In the genomic region with DNA sequence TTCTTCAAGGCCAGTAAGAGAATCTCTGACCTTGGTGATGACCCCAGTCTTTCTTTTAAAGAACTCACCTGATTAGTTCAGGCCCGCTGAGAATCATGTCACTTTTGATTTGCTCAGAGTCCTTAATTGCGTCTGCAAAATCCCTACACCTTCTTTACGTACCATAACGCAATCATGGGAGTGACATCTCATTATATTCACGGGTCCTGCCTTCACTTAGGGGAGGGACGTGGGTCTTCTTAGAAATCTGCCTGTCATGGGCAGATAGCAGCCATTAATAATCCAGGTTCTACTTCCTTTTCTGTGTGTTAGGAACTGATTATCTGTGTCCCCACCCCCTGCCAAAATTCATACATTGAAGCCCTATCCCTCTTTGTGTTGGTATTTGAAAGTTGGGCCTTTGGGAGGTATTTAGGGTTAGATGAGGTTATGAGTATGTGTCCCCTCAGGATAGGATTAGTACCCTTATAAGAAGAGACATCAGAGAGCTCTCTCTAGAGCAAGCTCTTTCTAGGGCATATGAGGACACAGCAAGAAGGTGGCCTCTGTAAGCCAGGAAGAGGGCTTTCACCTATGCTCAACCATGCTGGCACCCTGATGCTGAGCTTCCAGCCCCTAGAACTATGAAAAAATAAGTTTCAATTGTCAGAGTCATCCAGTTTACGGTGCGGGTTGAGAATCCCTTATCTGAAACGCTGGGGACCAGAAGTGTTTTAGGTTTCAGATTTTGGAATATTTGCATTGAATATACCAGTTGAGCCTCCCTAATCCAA, we compare ENCODE assay signal across 19 cellular contexts. TPM values are rescaled to one million over a fixed set of nuclear protein-coding genes. Genes with fewer than 3 reads are reported as not detected.
DNase-seq lines count a peak whose midpoint lies in the region; ATAC-seq, FAIRE-seq and TF ChIP-seq lines count a peak whose summit lies in the region.
"Had no signal": no experiment of that assay in that cellular context is flagged by ENCODE, and none has a peak within 500 bp of the region (broad histone marks: within the 10 kb centered on the region; RNA-seq: fewer than 3 reads in every experiment).

No MANE protein-coding gene starts in this region.

- H3K36me3 ChIP-seq in astrocyte (ENCODE audit: insufficient read depth, low read length) = peaks cover 15% of the 10 kb centered on the region
- H3K36me3 ChIP-seq in PC-3 (ENCODE audit: low read depth, low read length) = peaks cover 19% of the 10 kb centered on the region

- no peak for ATAC-seq in stimulated activated effector memory CD8-positive, alpha-beta T cell treated with anti-CD3 and anti-CD28 coated beads, Interleukin-12 subunit alpha, Interleukin-12 subunit beta, amount 100 ng/mL, for 72 hours
- ATAC-seq in PC-3 = no peak
- ATAC-seq in stimulated activated naive CD8-positive, alpha-beta T cell treated with anti-CD3 and anti-CD28 coated beads, Interleukin-15, amount 100 ng/mL, for 72 hours = no peak

- intact Hi-C loops in PC-3 (cut with micrococcal nuclease) = no loop called here

- H3K27me3 Mint-ChIP-seq in activated naive CD8-positive, alpha-beta T cell = no peaks in the 10 kb centered on the region
- H3K27me3 Mint-ChIP-seq in activated naive CD8-positive, alpha-beta T cell treated with anti-CD3 and anti-CD28 coated beads for 36 hours = no peaks in the 10 kb centered on the region
- no peaks in the 10 kb centered on the region for H3K27me3 Mint-ChIP-seq in astrocyte (ENCODE audit: low read depth, unreplicated experiment)
- H3K27me3 Mint-ChIP-seq in stimulated activated naive CD8-positive, alpha-beta T cell treated with anti-CD3 and anti-CD28 coated beads, Interleukin-15, amount 100 ng/mL, for 72 hours = no peaks in the 10 kb centered on the region

- H3K36me3 Mint-ChIP-seq in activated naive CD8-positive, alpha-beta T cell = peaks cover 33% of the 10 kb centered on the region
- H3K36me3 Mint-ChIP-seq in activated naive CD8-positive, alpha-beta T cell treated with anti-CD3 and anti-CD28 coated beads for 36 hours = peaks cover 65% of the 10 kb centered on the region
- peaks cover 18% of the 10 kb centered on the region for H3K36me3 Mint-ChIP-seq in astrocyte (ENCODE audit: low read depth, unreplicated experiment)
- peaks cover 99% of the 10 kb centered on the region for H3K36me3 Mint-ChIP-seq in stimulated activated effector memory CD8-positive, alpha-beta T cell treated with anti-CD3 and anti-CD28 coated beads, Interleukin-12 subunit alpha, Interleukin-12 subunit beta, amount 100 ng/mL, for 72 hours

- H3K4me3 ChIP-seq in astrocyte (ENCODE audit: insufficient read depth, low read depth, low read length) = no peak overlapping the region
- H3K4me3 ChIP-seq in PC-3 (ENCODE audit: low read length) = no peak overlapping the region
- H3K4me3 ChIP-seq: SJSA1 had no signal

- no peaks in the 10 kb centered on the region for H3K9me2 ChIP-seq in PC-3 (replicated peaks; ENCODE audit: low read length)

- H3K9me3 Mint-ChIP-seq in activated naive CD8-positive, alpha-beta T cell (ENCODE audit: low read depth) = no peaks in the 10 kb centered on the region
- no peaks in the 10 kb centered on the region for H3K9me3 Mint-ChIP-seq in activated naive CD8-positive, alpha-beta T cell treated with anti-CD3 and anti-CD28 coated beads for 36 hours
- H3K9me3 Mint-ChIP-seq in astrocyte (ENCODE audit: unreplicated experiment) = no peaks in the 10 kb centered on the region
- no peaks in the 10 kb centered on the region for H3K9me3 Mint-ChIP-seq in stimulated activated effector memory CD8-positive, alpha-beta T cell treated with anti-CD3 and anti-CD28 coated beads, Interleukin-12 subunit alpha, Interleukin-12 subunit beta, amount 100 ng/mL, for 72 hours
- no peaks in the 10 kb centered on the region for H3K9me3 Mint-ChIP-seq in stimulated activated naive CD8-positive, alpha-beta T cell treated with anti-CD3 and anti-CD28 coated beads, Interleukin-15, amount 100 ng/mL, for 72 hours

- H3K4me1 ChIP-seq in astrocyte (ENCODE audit: insufficient read depth, low read length) = no peaks in the 10 kb centered on the region
- peaks cover 13% of the 10 kb centered on the region for H3K4me1 ChIP-seq in PC-3 (ENCODE audit: insufficient read depth, low read length)
- H3K4me1 ChIP-seq: SJSA1 had no signal

- POLR2A ChIA-PET in PC-3 (lab: Charles Lee; ENCODE audit: unreplicated experiment) = no interaction called here

- peak overlapping the region; percentile 17 for H3K27ac Mint-ChIP-seq in activated naive CD8-positive, alpha-beta T cell
- no peak overlapping the region for H3K27ac Mint-ChIP-seq in activated naive CD8-positive, alpha-beta T cell treated with anti-CD3 and anti-CD28 coated beads for 36 hours
- peak overlapping the region; percentile 35 for H3K27ac Mint-ChIP-seq in astrocyte (ENCODE audit: unreplicated experiment)
- peak overlapping the region; percentile 20 for H3K27ac Mint-ChIP-seq in stimulated activated effector memory CD8-positive, alpha-beta T cell treated with anti-CD3 and anti-CD28 coated beads, Interleukin-12 subunit alpha, Interleukin-12 subunit beta, amount 100 ng/mL, for 72 hours
- no peak overlapping the region for H3K27ac Mint-ChIP-seq in stimulated activated naive CD8-positive, alpha-beta T cell treated with anti-CD3 and anti-CD28 coated beads, Interleukin-15, amount 100 ng/mL, for 72 hours

- no peak for DNase-seq in activated naive CD8-positive, alpha-beta T cell treated with anti-CD3 and anti-CD28 coated beads for 36 hours
- DNase-seq in OCI-M1 (lab: John Stamatoyannopoulos, UW) (peak; percentile 94), astrocyte (ENCODE audit: low read depth) (no peak), SHP77 treated with DMSO at 0.1 percent for 48 hours (lab: John Stamatoyannopoulos, UW) (no peak), PC-3 (no peak)
- no peak for DNase-seq in stimulated activated effector memory CD8-positive, alpha-beta T cell treated with anti-CD3 and anti-CD28 coated beads, Interleukin-12 subunit alpha, Interleukin-12 subunit beta, amount 100 ng/mL, for 72 hours (ENCODE audit: low spot score in 2 of 2)
- no peak for DNase-seq in stimulated activated naive CD8-positive, alpha-beta T cell treated with anti-CD3 and anti-CD28 coated beads, Interleukin-15, amount 100 ng/mL, for 72 hours
- DNase-seq: ACHN, COR-L47, DMS 273 treated with DMSO at 0.1 percent for 48 hours, DND-41, H7, NCI-H1417 treated with DMSO at 0.1 percent for 48 hours, NCI-H1930, NCI-H226, NCI-H524 had no signal

- H3K9ac ChIP-seq in astrocyte (ENCODE audit: low read length) = no peak overlapping the region
- no peak overlapping the region for H3K9ac ChIP-seq in PC-3 (ENCODE audit: low read length)

- no peak overlapping the region for H3K4me2 ChIP-seq in astrocyte (ENCODE audit: low read length)
- H3K4me2 ChIP-seq in PC-3 (ENCODE audit: low read length) = no peak overlapping the region

- H3K79me2 ChIP-seq in astrocyte (ENCODE audit: insufficient read depth, low read length) = peaks cover 72% of the 10 kb centered on the region
- peaks cover 56% of the 10 kb centered on the region for H3K79me2 ChIP-seq in PC-3 (ENCODE audit: low read length)

- CTCF ChIA-PET in PC-3 (lab: Charles Lee) = no interaction called here

- no TSS peak for BruUV-seq in PC-3 (replicated peaks; lab: Mats Ljungman, UMichigan)

- no peak for FAIRE-seq in astrocyte (lab: Jason Lieb, UNC)

- H2AFZ ChIP-seq in astrocyte (ENCODE audit: low read depth, low read length) = no peak overlapping the region
- H2AFZ ChIP-seq in PC-3 (ENCODE audit: low read length) = no peak overlapping the region

- H3K27ac ChIP-seq in astrocyte (ENCODE audit: low read depth, low read length) (no peak overlapping the region), PC-3 (ENCODE audit: low read length) (no peak overlapping the region)
- H3K27ac ChIP-seq: C4-2B, SJSA1 had no signal

- no peak overlapping the region for H3K4me3 Mint-ChIP-seq in activated naive CD8-positive, alpha-beta T cell
- no peak overlapping the region for H3K4me3 Mint-ChIP-seq in activated naive CD8-positive, alpha-beta T cell treated with anti-CD3 and anti-CD28 coated beads for 36 hours
- no peak overlapping the region for H3K4me3 Mint-ChIP-seq in astrocyte (ENCODE audit: unreplicated experiment)
- H3K4me3 Mint-ChIP-seq in stimulated activated effector memory CD8-positive, alpha-beta T cell treated with anti-CD3 and anti-CD28 coated beads, Interleukin-12 subunit alpha, Interleukin-12 subunit beta, amount 100 ng/mL, for 72 hours = no peak overlapping the region
- H3K4me3 Mint-ChIP-seq in stimulated activated naive CD8-positive, alpha-beta T cell treated with anti-CD3 and anti-CD28 coated beads, Interleukin-15, amount 100 ng/mL, for 72 hours = no peak overlapping the region

- H3K27me3 ChIP-seq in astrocyte (ENCODE audit: insufficient read depth, low read length) (no peaks in the 10 kb centered on the region), PC-3 (ENCODE audit: low read length) (no peaks in the 10 kb centered on the region)
- H3K27me3 ChIP-seq: SJSA1 had no signal

- H4K20me1 ChIP-seq in astrocyte (ENCODE audit: insufficient read depth, low read length) (peaks cover 60% of the 10 kb centered on the region), PC-3 (ENCODE audit: low read length) (0 out of 2 replicates have a peak, but pooled peaks cover 7% of the 10 kb centered on the region)

- no peaks in the 10 kb centered on the region for H3F3A ChIP-seq in PC-3 (ENCODE audit: low read length, unreplicated experiment)

- no peaks in the 10 kb centered on the region for H3K9me3 ChIP-seq in astrocyte (ENCODE audit: insufficient read depth, low read depth, low read length)
- H3K9me3 ChIP-seq in PC-3 (ENCODE audit: low read length) = no peaks in the 10 kb centered on the region
- H3K9me3 ChIP-seq: SJSA1 had no signal

- peaks cover 73% of the 10 kb centered on the region for H3K4me1 Mint-ChIP-seq in activated naive CD8-positive, alpha-beta T cell (ENCODE audit: low read depth)
- H3K4me1 Mint-ChIP-seq in activated naive CD8-positive, alpha-beta T cell treated with anti-CD3 and anti-CD28 coated beads for 36 hours = peaks cover 67% of the 10 kb centered on the region
- peaks cover 11% of the 10 kb centered on the region for H3K4me1 Mint-ChIP-seq in astrocyte (ENCODE audit: low read depth, unreplicated experiment)
- H3K4me1 Mint-ChIP-seq in stimulated activated effector memory CD8-positive, alpha-beta T cell treated with anti-CD3 and anti-CD28 coated beads, Interleukin-12 subunit alpha, Interleukin-12 subunit beta, amount 100 ng/mL, for 72 hours = peaks cover 59% of the 10 kb centered on the region
- H3K4me1 Mint-ChIP-seq in stimulated activated naive CD8-positive, alpha-beta T cell treated with anti-CD3 and anti-CD28 coated beads, Interleukin-15, amount 100 ng/mL, for 72 hours = peaks cover 71% of the 10 kb centered on the region

- TF ChIP-seq CTCF in astrocyte (IDR thresholded peaks at IDR 0.05; ENCODE audit: insufficient read depth, low read depth, low read length) (no peak), PC-3 (conservative IDR thresholded peaks at IDR 0.05; ENCODE audit: low read depth, low read length) (no peak)

RNA-seq across cellular contexts. Expression of a gene that starts 9.9 kb away (rescaled TPM):
- total RNA-seq in activated naive CD8-positive, alpha-beta T cell treated with anti-CD3 and anti-CD28 coated beads for 36 hours = 10 to 100 TPM; 78.4 to 84.0 TPM
- total RNA-seq in astrocyte (36.5 and 37.6 TPM in 2 replicates), PC-3 (2014; rRNA removed) (16.1 and 30.4 TPM in 2 replicates)

Comparison
In these comparisons a context has a peak if more than half of its experiments do, and no peak if none do; other contexts are left out.
1. H3K27ac Mint-ChIP-seq: peak in activated naive CD8-positive, alpha-beta T cell (single experiment), astrocyte (single experiment) and stimulated activated effector memory CD8-positive, alpha-beta T cell treated with anti-CD3 and anti-CD28 coated beads, Interleukin-12 subunit alpha, Interleukin-12 subunit beta, amount 100 ng/mL, for 72 hours (single experiment); none in activated naive CD8-positive, alpha-beta T cell treated with anti-CD3 and anti-CD28 coated beads for 36 hours (single experiment) and stimulated activated naive CD8-positive, alpha-beta T cell treated with anti-CD3 and anti-CD28 coated beads, Interleukin-15, amount 100 ng/mL, for 72 hours (0 of 2).